11 cellular contexts compared by ENCODE assay signal in genomic region chr3:197352382-197352781, GRCh38. TPM values are rescaled to one million over a fixed set of nuclear protein-coding genes. Genes with fewer than 3 reads are reported as not detected.
DNase-seq lines count a peak whose midpoint lies in the region; ATAC-seq and TF ChIP-seq lines count a peak whose summit lies in the region.
"Had no signal": no experiment of that assay in that cellular context is flagged by ENCODE, and none has a peak within 500 bp of the region (broad histone marks: within the 10 kb centered on the region; RNA-seq: fewer than 3 reads in every experiment).

No MANE protein-coding gene starts in this region.

- H3K27ac Mint-ChIP-seq in activated naive CD8-positive, alpha-beta T cell treated with anti-CD3 and anti-CD28 coated beads for 36 hours: no peak overlapping the region

- H3K9ac ChIP-seq in skeletal muscle tissue (ENCODE audit: low read depth in 1 of 3, low read length in 3 of 3): peak overlapping the region in 1 of 3 donors; percentile 3

- no peaks in the 10 kb centered on the region for H3K36me3 ChIP-seq in adrenal gland (replicated peaks in 1 of 2)
- H3K36me3 ChIP-seq in skeletal muscle tissue (ENCODE audit: control insufficient read depth in 3 of 3, insufficient read depth in 3 of 3, low read length in 3 of 3): no peaks in the 10 kb centered on the region
- H3K36me3 ChIP-seq: spleen had no signal

- H3K27ac ChIP-seq in adrenal gland (no peak overlapping the region), skeletal muscle tissue (ENCODE audit: low read depth, low read length) (peak overlapping the region; percentile 87)
- H3K27ac ChIP-seq: foreskin keratinocyte, spleen had no signal

- intact Hi-C loops in adrenal gland (cut with DNase I): no loop called here
- intact Hi-C loops in left ventricle myocardium superior (cut with micrococcal nuclease): no loop called here

- H3K4me1 ChIP-seq in adrenal gland (replicated peaks in 1 of 2): peaks cover 6 to 9% of the 10 kb centered on the region in 2 donors
- peaks cover 35 to 48% (median 46%) of the 10 kb centered on the region in 3 donors for H3K4me1 ChIP-seq in skeletal muscle tissue (ENCODE audit: control insufficient read depth in 3 of 3, insufficient read depth in 3 of 3, low read length in 3 of 3)
- H3K4me1 ChIP-seq: foreskin keratinocyte had no signal

- H3K4me3 ChIP-seq in adrenal gland (no peak overlapping the region), skeletal muscle tissue (ENCODE audit: low read length in 3 of 3) (no peak overlapping the region)
- H3K4me3 ChIP-seq: spleen had no signal

- H3K27me3 ChIP-seq in adrenal gland: no peaks in the 10 kb centered on the region
- H3K27me3 ChIP-seq in skeletal muscle tissue (ENCODE audit: control insufficient read depth in 3 of 3, insufficient read depth in 3 of 3, low read length in 3 of 3): no peaks in the 10 kb centered on the region
- H3K27me3 ChIP-seq: foreskin keratinocyte had no signal

- H3K27me3 Mint-ChIP-seq in activated naive CD8-positive, alpha-beta T cell treated with anti-CD3 and anti-CD28 coated beads for 36 hours: peaks cover 3% of the 10 kb centered on the region

- no peaks in the 10 kb centered on the region for H3K36me3 Mint-ChIP-seq in activated naive CD8-positive, alpha-beta T cell treated with anti-CD3 and anti-CD28 coated beads for 36 hours

- no peak for TF ChIP-seq POLR2A in adrenal gland (IDR thresholded peaks at IDR 0.05)

- H3K9me3 ChIP-seq in adrenal gland (replicated peaks in 1 of 3) (no peaks in the 10 kb centered on the region), skeletal muscle tissue (ENCODE audit: control insufficient read depth in 3 of 3, low read length in 3 of 3) (peaks cover 0 to 2% (median 0%) of the 10 kb centered on the region in 3 donors)
- H3K9me3 ChIP-seq: spleen had no signal

- ATAC-seq in left ventricle myocardium superior (peak; percentile 84), HG03045 (IDR thresholded peaks at IDR 0.05; ENCODE audit: unreplicated experiment) (no peak)
- no peak for ATAC-seq in stimulated activated naive CD8-positive, alpha-beta T cell treated with anti-CD3 and anti-CD28 coated beads, Interleukin-15, Interleukin-2, amounts not matched to agents 100 U/mL and 50 U/mL, for 24 hours
- ATAC-seq: foreskin keratinocyte had no signal

- H3K9me3 Mint-ChIP-seq in activated naive CD8-positive, alpha-beta T cell treated with anti-CD3 and anti-CD28 coated beads for 36 hours: no peaks in the 10 kb centered on the region

- no peaks in the 10 kb centered on the region for H3K4me1 Mint-ChIP-seq in activated naive CD8-positive, alpha-beta T cell treated with anti-CD3 and anti-CD28 coated beads for 36 hours

- 38 to 61% (median 40%) methylated on average over 5 of the region's 5 CpGs for WGBS in adrenal gland, 4 donors

- DNase-seq in H4 (ENCODE audit: low spot score) (peak; percentile 63), adrenal gland (peak; percentile 79 to 94 (median 90)), left ventricle myocardium superior (peak; percentile 81), NOMO-1 treated with DMSO at 0.1 percent for 48 hours (lab: John Stamatoyannopoulos, UW; ENCODE audit: unreplicated experiment) (no peak)
- DNase-seq in activated naive CD8-positive, alpha-beta T cell treated with anti-CD3 and anti-CD28 coated beads for 36 hours: no peak
- no peak for DNase-seq in stimulated activated naive CD8-positive, alpha-beta T cell treated with anti-CD3 and anti-CD28 coated beads, Interleukin-15, Interleukin-2, amounts not matched to agents 100 U/mL and 50 U/mL, for 24 hours
- DNase-seq: activated CD8-positive, alpha-beta memory T cell treated with anti-CD3 and anti-CD28 coated beads, Interleukin-2, amount 50 U/mL, for 48 hours; foreskin keratinocyte; spleen had no signal

- TF ChIP-seq CTCF in adrenal gland (IDR thresholded peaks at IDR 0.05): no peak

- H3K4me3 Mint-ChIP-seq in activated naive CD8-positive, alpha-beta T cell treated with anti-CD3 and anti-CD28 coated beads for 36 hours: no peak overlapping the region

RNA-seq across cellular contexts. Expression of gene DLG1, which starts 54.0 kb away (rescaled TPM):
- 46.6 and 64.5 TPM in 2 replicates for total RNA-seq in H4 (2014; rRNA removed; shearing (Covaris generic))
- total RNA-seq in adrenal gland: 10 to 100 TPM; 31.7 to 74.6 (median 60.9) TPM
- polyA plus RNA-seq in adrenal gland: 10 to 100 TPM; 14.1 to 53.7 (median 28.8) TPM
- total RNA-seq in left ventricle myocardium superior: 44.6 TPM
- 62.1 TPM for total RNA-seq in skeletal muscle tissue
- 10 to 100 TPM; 47.9 to 49.1 TPM for total RNA-seq in activated naive CD8-positive, alpha-beta T cell treated with anti-CD3 and anti-CD28 coated beads for 36 hours

Comparison
In these comparisons a context has a peak if more than half of its experiments do, and no peak if none do; other contexts are left out.
1. DNase-seq: peak in H4 (single experiment), adrenal gland (7 of 7) and left ventricle myocardium superior (single experiment); none in activated naive CD8-positive, alpha-beta T cell treated with anti-CD3 and anti-CD28 coated beads for 36 hours (single experiment), stimulated activated naive CD8-positive, alpha-beta T cell treated with anti-CD3 and anti-CD28 coated beads, Interleukin-15, Interleukin-2, amounts not matched to agents 100 U/mL and 50 U/mL, for 24 hours (single experiment) and NOMO-1 treated with DMSO at 0.1 percent for 48 hours (single experiment).